ENCODE assay signal across 8 cellular contexts in the genomic region with DNA sequence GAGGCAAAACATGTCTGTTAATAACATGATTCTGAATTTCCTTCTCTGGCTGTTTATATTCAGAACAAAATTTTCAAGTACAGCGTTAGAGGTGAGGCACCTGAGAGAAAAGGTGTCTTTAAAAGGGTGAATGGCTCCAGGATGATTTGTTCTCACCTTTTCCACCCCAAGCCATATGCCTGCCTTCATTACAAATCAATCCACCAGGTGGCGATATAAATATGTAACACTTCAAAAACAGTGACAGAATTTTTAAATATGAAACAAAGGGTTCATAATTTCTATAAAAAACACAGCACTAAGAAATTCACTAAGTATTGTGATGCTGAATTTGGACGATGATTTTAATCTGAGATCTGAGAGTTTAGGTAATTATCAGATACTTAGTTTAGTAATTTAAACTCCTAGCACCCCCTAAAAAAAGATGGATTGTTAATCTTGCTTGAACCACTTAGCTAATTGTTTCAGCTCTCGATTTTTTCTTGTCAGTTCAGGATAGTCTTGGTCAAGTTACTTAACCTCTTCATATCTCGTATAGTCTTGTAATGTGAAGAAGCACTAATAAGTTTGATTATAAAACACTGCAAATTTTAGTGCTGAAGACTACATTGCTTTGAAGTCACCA.
DNase-seq lines count a peak whose midpoint lies in the region; ATAC-seq and TF ChIP-seq lines count a peak whose summit lies in the region.

No MANE protein-coding gene starts in this region.

- no peaks in the 10 kb centered on the region for H3K27me3 Mint-ChIP-seq in activated CD8-positive, alpha-beta memory T cell treated with anti-CD3 and anti-CD28 coated beads, Interleukin-2, amount 10 ng/mL, durations not matched to agents 7 days and 5 days

- H3K9me3 ChIP-seq in esophagus muscularis mucosa: no peaks in the 10 kb centered on the region

- H3K4me1 ChIP-seq in esophagus muscularis mucosa: no peaks in the 10 kb centered on the region

- 24% methylated on average over 5 of the region's 5 CpGs for WGBS in esophagus muscularis mucosa

- H3K4me3 Mint-ChIP-seq in activated CD8-positive, alpha-beta memory T cell treated with anti-CD3 and anti-CD28 coated beads, Interleukin-2, amount 10 ng/mL, durations not matched to agents 7 days and 5 days: no peak overlapping the region

- CTCF ChIA-PET in activated CD8-positive, alpha-beta memory T cell treated with anti-CD3 and anti-CD28 coated beads, Interleukin-2, amount 10 ng/mL, durations not matched to agents 7 days and 5 days (lab: Charles Lee): interaction anchor here (1.3 kb wide), 1 partner anchor 10 kb away, joined by 5 read pairs; no protein-coding TSS in a partner anchor

- H3K4me3 ChIP-seq in esophagus muscularis mucosa: no peak overlapping the region

- TF ChIP-seq EP300 in esophagus muscularis mucosa (IDR thresholded peaks at IDR 0.05): no peak

- intact Hi-C loops in esophagus muscularis mucosa (cut with DNase I): no loop called here

- no peaks in the 10 kb centered on the region for H3K36me3 ChIP-seq in esophagus muscularis mucosa

- no peak for TF ChIP-seq POLR2A in GM18505 (IDR thresholded peaks at IDR 0.05; ENCODE audit: borderline replicate concordance, extremely low read depth, insufficient read depth, insufficient read length)
- TF ChIP-seq POLR2A in esophagus muscularis mucosa (IDR thresholded peaks at IDR 0.05; ENCODE audit: low read depth): no peak

- DNase-seq in AG20443 (ENCODE audit: low spot score) (peak; percentile 24), NCI-H774 (lab: John Stamatoyannopoulos, UW) (peak; percentile 51), esophagus muscularis mucosa (ENCODE audit: extremely low spot score) (no peak), renal cortical epithelial cell (ENCODE audit: low read depth) (peak; percentile 36)
- no peak for DNase-seq in activated CD8-positive, alpha-beta memory T cell treated with anti-CD3 and anti-CD28 coated beads, Interleukin-2, amount 10 ng/mL, durations not matched to agents 7 days and 5 days

- no peak overlapping the region for H3K27ac Mint-ChIP-seq in activated CD8-positive, alpha-beta memory T cell treated with anti-CD3 and anti-CD28 coated beads, Interleukin-2, amount 10 ng/mL, durations not matched to agents 7 days and 5 days

- no peaks in the 10 kb centered on the region for H3K27me3 ChIP-seq in esophagus muscularis mucosa

- ATAC-seq in GM18505 (IDR thresholded peaks at IDR 0.05; ENCODE audit: unreplicated experiment) (peak; percentile 62), HG03280 (IDR thresholded peaks at IDR 0.05; ENCODE audit: unreplicated experiment) (peak; percentile 65), HG03196 (IDR thresholded peaks at IDR 0.05; ENCODE audit: unreplicated experiment) (no peak)
- ATAC-seq in activated CD8-positive, alpha-beta memory T cell treated with anti-CD3 and anti-CD28 coated beads, Interleukin-2, amount 10 ng/mL, durations not matched to agents 7 days and 5 days: no peak

- no peaks in the 10 kb centered on the region for H3K36me3 Mint-ChIP-seq in activated CD8-positive, alpha-beta memory T cell treated with anti-CD3 and anti-CD28 coated beads, Interleukin-2, amount 10 ng/mL, durations not matched to agents 7 days and 5 days

- no peaks in the 10 kb centered on the region for H3K9me3 Mint-ChIP-seq in activated CD8-positive, alpha-beta memory T cell treated with anti-CD3 and anti-CD28 coated beads, Interleukin-2, amount 10 ng/mL, durations not matched to agents 7 days and 5 days (ENCODE audit: low read depth)

- TF ChIP-seq CTCF in esophagus muscularis mucosa (IDR thresholded peaks at IDR 0.05): peak in 2 of 3 experiments; percentile 30 to 50

- H3K27ac ChIP-seq in esophagus muscularis mucosa (replicated peaks in 1 of 4): no peak overlapping the region

- H3K4me1 Mint-ChIP-seq in activated CD8-positive, alpha-beta memory T cell treated with anti-CD3 and anti-CD28 coated beads, Interleukin-2, amount 10 ng/mL, durations not matched to agents 7 days and 5 days: no peaks in the 10 kb centered on the region

Comparison
In these comparisons a context has a peak if more than half of its experiments do, and no peak if none do; other contexts are left out.
1. DNase-seq: peak in AG20443 (single experiment), NCI-H774 (single experiment) and renal cortical epithelial cell (single experiment); none in esophagus muscularis mucosa (single experiment) and activated CD8-positive, alpha-beta memory T cell treated with anti-CD3 and anti-CD28 coated beads, Interleukin-2, amount 10 ng/mL, durations not matched to agents 7 days and 5 days (single experiment).
2. ATAC-seq: peak in GM18505 (single experiment) and HG03280 (single experiment); none in activated CD8-positive, alpha-beta memory T cell treated with anti-CD3 and anti-CD28 coated beads, Interleukin-2, amount 10 ng/mL, durations not matched to agents 7 days and 5 days (single experiment) and HG03196 (single experiment).